Comparison of ENCODE assay signal across 9 cellular contexts in the genomic region with DNA sequence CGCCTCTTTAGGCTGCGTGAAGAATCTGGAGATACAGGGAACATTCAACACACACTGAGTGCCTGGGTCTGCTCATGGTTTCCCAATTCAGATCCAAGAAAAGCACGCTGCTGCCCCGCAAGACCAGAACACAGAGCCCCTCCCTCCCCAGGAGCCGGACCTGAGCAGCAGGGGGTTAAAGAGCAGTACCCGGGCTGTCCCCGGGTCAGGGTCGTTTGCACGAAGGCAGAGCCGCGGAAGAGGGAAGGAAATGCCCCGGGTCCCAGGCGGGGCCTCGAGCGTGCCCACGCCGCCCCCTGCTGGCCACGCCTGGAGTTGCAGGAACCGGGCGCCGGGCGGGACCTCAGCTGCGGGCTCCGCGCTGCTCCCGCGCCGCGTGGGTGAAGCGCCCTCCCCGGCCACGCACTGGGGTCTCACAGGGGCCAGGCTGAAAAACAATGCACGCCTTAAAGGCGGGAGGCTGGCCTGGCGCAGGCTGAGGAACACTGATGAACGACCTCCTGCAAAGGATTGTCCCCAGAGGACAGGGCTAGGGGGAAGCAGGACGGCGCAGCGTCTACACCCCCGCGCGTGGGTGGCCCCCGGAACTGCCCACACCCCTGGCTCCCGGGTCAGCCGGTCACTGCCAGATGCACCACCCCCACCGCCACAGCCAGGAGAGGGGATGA. TPM values are rescaled to one million over a fixed set of nuclear protein-coding genes. Genes with fewer than 3 reads are reported as not detected.
A peak's percentile ranks its signal among the peaks of the same experiment; 100 is the strongest.
DNase-seq lines count a peak whose midpoint lies in the region; ATAC-seq and TF ChIP-seq lines count a peak whose summit lies in the region.
"Had no signal": no experiment of that assay in that cellular context is flagged by ENCODE, and none has a peak within 500 bp of the region (broad histone marks: within the 10 kb centered on the region; RNA-seq: fewer than 3 reads in every experiment).

No MANE protein-coding gene starts in this region.

- 3 to 10% methylated on average over 26 to 36 of the region's 46 CpGs for WGBS in mesodermal cell (ENCODE audit: insufficient coverage in 2 of 2), 2 experiments

- no peak overlapping the region for H3K27ac ChIP-seq in mesodermal cell (ENCODE audit: low read depth, low read length, severe bottlenecking)

- H3K4me1 ChIP-seq in mesodermal cell (ENCODE audit: control insufficient read depth, insufficient read depth, low read length, poor library complexity, severe bottlenecking) = peaks cover 5% of the 10 kb centered on the region

- peaks cover 4% of the 10 kb centered on the region for H3K36me3 Mint-ChIP-seq in effector memory CD8-positive, alpha-beta T cell (ENCODE audit: insufficient read depth)
- H3K36me3 Mint-ChIP-seq: IgD-negative memory B cell had no signal

- H3K4me3 ChIP-seq in BJ (ENCODE audit: low read depth, low read length) (peak overlapping the region; percentile 21; the same call in 1 of the 2 replicates), mesodermal cell (ENCODE audit: extremely low read depth, insufficient read depth, low read length, poor library complexity, severe bottlenecking) (peak overlapping the region; percentile 16)

- POLR2A ChIA-PET in BJ (lab: Charles Lee) = no interaction called here

- no peak for DNase-seq in BJ (ENCODE audit: low read depth)
- peak; percentile 86 for DNase-seq in GM20000 (ENCODE audit: low spot score)
- DNase-seq in NCI-H748 treated with DMSO at 0.1 percent for 48 hours (lab: John Stamatoyannopoulos, UW) = peak; percentile 3
- peak; percentile 41 to 64 (median 58) for DNase-seq in activated CD8-positive, alpha-beta memory T cell treated with anti-CD3 and anti-CD28 coated beads for 48 hours (ENCODE audit: low read depth in 2 of 3, low spot score in 2 of 3)
- DNase-seq in effector memory CD8-positive, alpha-beta T cell = peak; percentile 61 to 68 (median 66)
- DNase-seq in stimulated activated CD8-positive, alpha-beta memory T cell treated with anti-CD3 and anti-CD28 coated beads, Interleukin-15, amount 100 ng/mL, for 48 hours (ENCODE audit: low read depth in 2 of 2) = peak; percentile 38 to 48

- peaks cover 11% of the 10 kb centered on the region for H3K27me3 ChIP-seq in BJ (ENCODE audit: control insufficient read depth, insufficient read depth, low read length)

- H3K9me3 ChIP-seq in mesodermal cell (ENCODE audit: control insufficient read depth, low read length) = no peaks in the 10 kb centered on the region

- peaks cover 0 to under 1% of the 10 kb centered on the region in 2 donors for H3K9me3 Mint-ChIP-seq in effector memory CD8-positive, alpha-beta T cell

- no peak overlapping the region for H3K27ac Mint-ChIP-seq in effector memory CD8-positive, alpha-beta T cell

- peaks cover 40 to 88% of the 10 kb centered on the region in 2 donors for H3K27me3 Mint-ChIP-seq in effector memory CD8-positive, alpha-beta T cell

- TF ChIP-seq CTCF in BJ (IDR thresholded peaks at IDR 0.05; ENCODE audit: insufficient read depth, low read depth, low read length) = peak; percentile 82
- peak; percentile 91 for TF ChIP-seq CTCF in GM20000 (IDR thresholded peaks at IDR 0.05; ENCODE audit: extremely low read depth, missing control alignments)

- H3K4me1 Mint-ChIP-seq in effector memory CD8-positive, alpha-beta T cell (ENCODE audit: low read depth in 2 of 2) = peaks cover 0 to 5% of the 10 kb centered on the region in 2 donors

- peak; percentile 92 for ATAC-seq in effector memory CD8-positive, alpha-beta T cell (replicated peaks)
- no peak for ATAC-seq in GM21619 (IDR thresholded peaks at IDR 0.05; ENCODE audit: unreplicated experiment)

- H3K4me3 Mint-ChIP-seq in effector memory CD8-positive, alpha-beta T cell = peak overlapping the region; percentile 55 to 67

- CTCF ChIA-PET in BJ (lab: Yijun Ruan, JAX) = interaction anchor here (0.6 to 5.1 kb wide), 33 partner anchors 10 to 684 kb away, joined by 3 to 47 read pairs (median 4); a partner anchor contains a TSS

- H3K36me3 ChIP-seq in BJ (ENCODE audit: control insufficient read depth, insufficient read depth, low read length) = no peaks in the 10 kb centered on the region
- no peaks in the 10 kb centered on the region for H3K36me3 ChIP-seq in mesodermal cell (ENCODE audit: control insufficient read depth, insufficient read depth, low read length)

RNA-seq across cellular contexts. Expression of a gene that starts 48.9 kb away (rescaled TPM):
- polyA plus RNA-seq in BJ (2011; rRNA removed) = not detected in 2 replicates
- not detected in 2 replicates for polyA minus RNA-seq in BJ (2011; rRNA and poly(A)+ RNA removed)
- polyA plus RNA-seq in mesodermal cell (2013, experiment 1 of 2) = not detected
- not detected for polyA plus RNA-seq in mesodermal cell (2013, experiment 2 of 2)
- polyA plus RNA-seq: IgD-negative memory B cell had no signal
